ENCODE assay signal across 9 cellular contexts in genomic region chr12:46660276-46660675, GRCh38.
A peak's percentile ranks its signal among the peaks of the same experiment; 100 is the strongest.
DNase-seq lines count a peak whose midpoint lies in the region; ATAC-seq and TF ChIP-seq lines count a peak whose summit lies in the region.
"Had no signal": no experiment of that assay in that cellular context is flagged by ENCODE, and none has a peak within 500 bp of the region (broad histone marks: within the 10 kb centered on the region; RNA-seq: fewer than 3 reads in every experiment).

No MANE protein-coding gene starts in this region.

- no peaks in the 10 kb centered on the region for H3K36me3 ChIP-seq in adipocyte (ENCODE audit: control insufficient read depth, insufficient read depth, low read length, severe bottlenecking)
- H3K36me3 ChIP-seq in stomach: no peaks in the 10 kb centered on the region

- no peaks in the 10 kb centered on the region for H3K9me3 Mint-ChIP-seq in immature natural killer cell

- ATAC-seq in HG03045 (IDR thresholded peaks at IDR 0.05; ENCODE audit: unreplicated experiment) (no peak), GM21737 (IDR thresholded peaks at IDR 0.05; ENCODE audit: unreplicated experiment) (no peak), GM21526 (IDR thresholded peaks at IDR 0.05; ENCODE audit: low FRiP score, unreplicated experiment) (no peak)

- peaks cover 0 to 6% (median 0%) of the 10 kb centered on the region in 3 donors for H3K36me3 Mint-ChIP-seq in immature natural killer cell

- H3K4me3 ChIP-seq in adipocyte (ENCODE audit: low read length): peak overlapping the region; percentile 62
- no peak overlapping the region for H3K4me3 ChIP-seq in stomach

- 53 to 88% (median 64%) methylated on average over 1 of the region's 1 CpG for WGBS in stomach, 5 donors

- peak overlapping the region; percentile 6 to 85 (median 80) for H3K27ac Mint-ChIP-seq in immature natural killer cell

- H3K9me3 ChIP-seq in adipocyte (ENCODE audit: control insufficient read depth, low read length): no peaks in the 10 kb centered on the region
- H3K9me3 ChIP-seq in stomach: no peaks in the 10 kb centered on the region

- intact Hi-C loops in stomach (cut with DNase I; ENCODE audit: low total_unique reads): no loop called here

- peaks cover 38 to 44% of the 10 kb centered on the region in 2 donors for H3K4me1 Mint-ChIP-seq in immature natural killer cell

- peak overlapping the region; percentile 1 to 38 (median 25) for H3K4me3 Mint-ChIP-seq in immature natural killer cell

- peaks cover 80% of the 10 kb centered on the region for H3K4me1 ChIP-seq in adipocyte (ENCODE audit: control insufficient read depth, insufficient read depth, low read length)
- H3K4me1 ChIP-seq in stomach: peaks cover 2 to 42% (median 23%) of the 10 kb centered on the region in 4 donors

- TF ChIP-seq EP300 in stomach (IDR thresholded peaks at IDR 0.05): no peak

- TF ChIP-seq POLR2A in stomach (IDR thresholded peaks at IDR 0.05): no peak

- no peak for TF ChIP-seq CTCF in stomach (IDR thresholded peaks at IDR 0.05)

- no peaks in the 10 kb centered on the region for H3K27me3 ChIP-seq in adipocyte (replicated peaks; ENCODE audit: control insufficient read depth, insufficient read depth, low read length)
- H3K27me3 ChIP-seq in stomach: no peaks in the 10 kb centered on the region

- no peaks in the 10 kb centered on the region for H3K27me3 Mint-ChIP-seq in immature natural killer cell (ENCODE audit: low read depth in 3 of 3)

- peak; percentile 44 for DNase-seq in NCI-H69 (lab: John Stamatoyannopoulos, UW)
- peak; percentile 33 for DNase-seq in adipocyte (ENCODE audit: low read depth)
- DNase-seq in immature natural killer cell: no peak
- DNase-seq in stomach: no peak
- no peak for DNase-seq in NCI-H1436 (lab: John Stamatoyannopoulos, UW)
- DNase-seq: NCI-H524 had no signal

- peak overlapping the region; percentile 82 for H3K9ac ChIP-seq in adipocyte (ENCODE audit: low read length)

- peak overlapping the region in 4 of 5 donors; percentile 16 to 65 (median 60) for H3K27ac ChIP-seq in stomach

Comparison
In these comparisons a context has a peak if more than half of its experiments do, and no peak if none do; other contexts are left out.
1. DNase-seq: peak in NCI-H69 (single experiment) and adipocyte (single experiment); none in immature natural killer cell (0 of 3), stomach (single experiment) and NCI-H1436 (single experiment).